ENCODE assay signal across 8 cellular contexts in genomic region chr17:29569245-29569950, GRCh38. TPM values are rescaled to one million over a fixed set of nuclear protein-coding genes. Genes with fewer than 3 reads are reported as not detected.
DNase-seq lines count a peak whose midpoint lies in the region; ATAC-seq and TF ChIP-seq lines count a peak whose summit lies in the region.

No MANE protein-coding gene starts in this region.

- H3K27ac Mint-ChIP-seq in GM23338 = no peak overlapping the region

- peak overlapping the region; percentile 94 for H2AFZ ChIP-seq in GM23338

- H3K9me3 Mint-ChIP-seq in GM23338 = no peaks in the 10 kb centered on the region

- ATAC-seq in GM23338 (no peak), psoas muscle (no peak), GM19035 (IDR thresholded peaks at IDR 0.05; ENCODE audit: unreplicated experiment) (no peak), HG03175 (IDR thresholded peaks at IDR 0.05; ENCODE audit: unreplicated experiment) (no peak)

- DNase-seq in GM23338 (ENCODE audit: low spot score) (no peak), SK-N-DZ (ENCODE audit: low spot score) (peak; percentile 55), fibroblast of mammary gland (ENCODE audit: low read depth) (no peak), psoas muscle (peak in 1 of 2 donors; percentile 51), SHP77 (lab: John Stamatoyannopoulos, UW) (no peak), GM19240 (ENCODE audit: insufficient read length, low spot score) (no peak)

- no peaks in the 10 kb centered on the region for H3K9me2 ChIP-seq in GM23338 (ENCODE audit: insufficient read depth)

- H3K27me3 ChIP-seq in GM23338 (ENCODE audit: insufficient read depth) = peaks cover 51% of the 10 kb centered on the region
- H3K27me3 ChIP-seq in psoas muscle (ENCODE audit: insufficient read depth in 3 of 3, low read length in 2 of 3) = no peaks in the 10 kb centered on the region

- peaks cover 8% of the 10 kb centered on the region for H4K20me1 ChIP-seq in GM23338 (replicated peaks; ENCODE audit: insufficient read depth)

- H3K36me3 Mint-ChIP-seq in GM23338 (ENCODE audit: low read depth) = peaks cover 7% of the 10 kb centered on the region; the same call in 2 of the 3 replicates

- H3K4me3 ChIP-seq in GM23338 (peak overlapping the region; percentile 87), fibroblast of mammary gland (ENCODE audit: control insufficient read depth, low read depth, low read length) (peak overlapping the region; percentile 64), psoas muscle (peak overlapping the region; percentile 81)

- peak overlapping the region; percentile 86 for H3K4me2 ChIP-seq in GM23338

- no peaks in the 10 kb centered on the region for H3K9me3 ChIP-seq in psoas muscle

- peaks cover 23% of the 10 kb centered on the region for H3F3A ChIP-seq in GM23338 (replicated peaks; ENCODE audit: low read depth)

- WGBS in psoas muscle, 3 donors = 63 to 69% (median 68%) methylated on average over 13 to 14 of the region's 14 CpGs

- intact Hi-C loops in psoas muscle (cut with DNase I) = no loop called here

- no peaks in the 10 kb centered on the region for H3K79me2 ChIP-seq in GM23338 (replicated peaks; ENCODE audit: insufficient read depth)

- H3K27me3 Mint-ChIP-seq in GM23338 (ENCODE audit: insufficient read depth, low read depth, poor library complexity) = peaks cover 50% of the 10 kb centered on the region

- H3K4me1 Mint-ChIP-seq in GM23338 = peaks cover 16% of the 10 kb centered on the region

- no peak overlapping the region for H3K27ac ChIP-seq in GM23338 (ENCODE audit: low read depth)
- H3K27ac ChIP-seq in psoas muscle = peak overlapping the region; percentile 84

- peak overlapping the region; percentile 81 for H3K4me3 Mint-ChIP-seq in GM23338

- H3K36me3 ChIP-seq in GM23338 (ENCODE audit: insufficient read depth) (no peaks in the 10 kb centered on the region), psoas muscle (ENCODE audit: insufficient read depth in 1 of 2, low read depth in 1 of 2) (peaks cover 0 to 12% of the 10 kb centered on the region in 2 donors)

- H3K4me1 ChIP-seq in GM23338 (ENCODE audit: insufficient read depth) (peaks cover 11% of the 10 kb centered on the region), psoas muscle (peaks cover 19% of the 10 kb centered on the region)

- TF ChIP-seq CTCF in GM23338 (conservative IDR thresholded peaks at IDR 0.05; ENCODE audit: low read depth in 2 of 2) (no peak), fibroblast of mammary gland (conservative IDR thresholded peaks at IDR 0.05; ENCODE audit: control insufficient read depth, insufficient read depth, low read depth, low read length) (no peak), psoas muscle (IDR thresholded peaks at IDR 0.05) (no peak)

TF ChIP-seq in GM23338, 12 proteins besides CTCF, POLR2A, EP300 and RAD21 (continues in another document):
- TF ChIP-seq ETS1 (IDR thresholded peaks at IDR 0.05) (no peak), CREB1 (CRISPR knock-in tag; IDR thresholded peaks at IDR 0.05; ENCODE audit: low read depth) (no peak), NANOG (IDR thresholded peaks at IDR 0.05; ENCODE audit: borderline replicate concordance) (no peak), EZH2phosphoT487 (IDR thresholded peaks at IDR 0.05; ENCODE audit: unreplicated experiment) (no peak), REST (IDR thresholded peaks at IDR 0.05; ENCODE audit: unreplicated experiment) (no peak)

RNA-seq across cellular contexts. Expression of gene TP53I13, which starts 0.9 kb away (rescaled TPM):
- total RNA-seq in GM23338 (2014; rRNA removed; shearing (Covaris generic)) = 28.6 and 38.9 TPM in 2 replicates
- polyA plus RNA-seq in GM23338 (2016; fragmentation: Nextera tagmentation; extraction: Ambion mirVana) = 21.0 and 21.4 TPM in 2 replicates
- 111 and 124 TPM in 2 replicates for polyA plus RNA-seq in SK-N-DZ (2014; cell fraction: cytosol; rRNA removed)
- polyA plus RNA-seq in SK-N-DZ (2014; cell fraction: nucleus; rRNA removed) = 452 and 459 TPM in 2 replicates
- 10 to 100 TPM; 13.3 to 20.9 (median 17.7) TPM for total RNA-seq in psoas muscle
- polyA plus RNA-seq in psoas muscle = 10 to 100 TPM; 30.6 to 46.1 (median 42.6) TPM

RNA-seq across cellular contexts. Expression of gene ABHD15, which starts 2.6 kb away (rescaled TPM):
- total RNA-seq in GM23338 (2014; rRNA removed; shearing (Covaris generic)) = 2.5 and 2.6 TPM in 2 replicates
- polyA plus RNA-seq in GM23338 (2016; fragmentation: Nextera tagmentation; extraction: Ambion mirVana) = 0.27 and 0.92 TPM in 2 replicates
- 8.3 and 9.6 TPM in 2 replicates for polyA plus RNA-seq in SK-N-DZ (2014; cell fraction: cytosol; rRNA removed)
- 3.5 and 6.9 TPM in 2 replicates for polyA plus RNA-seq in SK-N-DZ (2014; cell fraction: nucleus; rRNA removed)
- total RNA-seq in psoas muscle = 1 to 10 TPM; 2.3 to 2.8 (median 2.5) TPM
- 1 to 10 TPM; 1.6 to 7.9 (median 3.1) TPM for polyA plus RNA-seq in psoas muscle

RNA-seq across cellular contexts. Expression of gene GIT1, which starts 20.1 kb away (rescaled TPM):
- total RNA-seq in GM23338 (2014; rRNA removed; shearing (Covaris generic)) = 48.2 and 60.9 TPM in 2 replicates
- polyA plus RNA-seq in GM23338 (2016; fragmentation: Nextera tagmentation; extraction: Ambion mirVana) (15.9 and 16.2 TPM in 2 replicates), psoas muscle (10 to 100 TPM; 24.3 to 46.0 (median 35.2) TPM)
- 61.7 and 67.9 TPM in 2 replicates for polyA plus RNA-seq in SK-N-DZ (2014; cell fraction: cytosol; rRNA removed)
- 87.2 and 119 TPM in 2 replicates for polyA plus RNA-seq in SK-N-DZ (2014; cell fraction: nucleus; rRNA removed)
- 10 to 100 TPM; 26.4 to 39.4 (median 31.5) TPM for total RNA-seq in psoas muscle

RNA-seq across cellular contexts. Expression of gene ANKRD13B, which starts 23.5 kb away (rescaled TPM):
- total RNA-seq in GM23338 (2014; rRNA removed; shearing (Covaris generic)) = 55.0 and 57.4 TPM in 2 replicates
- 8.2 and 9.6 TPM in 2 replicates for polyA plus RNA-seq in GM23338 (2016; fragmentation: Nextera tagmentation; extraction: Ambion mirVana)
- 116 and 120 TPM in 2 replicates for polyA plus RNA-seq in SK-N-DZ (2014; cell fraction: cytosol; rRNA removed)
- 565 and 650 TPM in 2 replicates for polyA plus RNA-seq in SK-N-DZ (2014; cell fraction: nucleus; rRNA removed)
- 10 to 100 TPM in 1 of 4 donors, 1 to 10 TPM in 3; 6.4 to 14.8 (median 6.8) TPM for total RNA-seq in psoas muscle
- polyA plus RNA-seq in psoas muscle = 10 to 100 TPM in 1 of 3 donors, 1 to 10 TPM in 2; 5.4 to 10.7 (median 9.7) TPM

RNA-seq across cellular contexts. Expression of gene CORO6, which starts 53.3 kb away (rescaled TPM):
- 5.0 and 5.2 TPM in 2 replicates for total RNA-seq in GM23338 (2014; rRNA removed; shearing (Covaris generic))
- polyA plus RNA-seq in GM23338 (2016; fragmentation: Nextera tagmentation; extraction: Ambion mirVana) (2.5 and 2.6 TPM in 2 replicates), psoas muscle (100 to 1,000 TPM; 182 to 495 (median 236) TPM)
- polyA plus RNA-seq in SK-N-DZ (2014; cell fraction: cytosol; rRNA removed) = 7.0 and 10.3 TPM in 2 replicates
- 186 and 308 TPM in 2 replicates for polyA plus RNA-seq in SK-N-DZ (2014; cell fraction: nucleus; rRNA removed)
- 100 to 1,000 TPM; 478 to 710 (median 557) TPM for total RNA-seq in psoas muscle
